1 cellular context compared by ENCODE assay signal in the genomic region with DNA sequence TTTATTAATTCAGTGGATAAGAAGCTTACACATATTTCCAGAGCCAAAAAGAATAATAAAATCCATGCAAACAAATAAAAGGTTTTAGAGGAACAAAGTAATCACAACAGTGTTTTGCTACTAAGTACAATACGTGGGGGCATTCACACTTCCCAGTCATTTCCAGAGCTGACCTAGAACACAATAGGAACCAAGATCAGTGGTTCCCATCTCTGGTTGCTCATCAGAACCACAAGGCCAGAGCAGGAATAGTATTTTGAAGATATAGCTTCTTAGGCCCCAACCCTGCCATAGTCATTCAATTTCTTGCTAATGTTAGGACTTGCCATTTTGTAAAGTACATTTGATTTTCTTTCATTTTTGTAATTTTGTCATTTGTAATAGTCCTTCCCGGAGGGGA.
TF ChIP-seq lines count a peak whose summit lies in the region.

No MANE protein-coding gene starts in this region.

TF ChIP-seq in IMR-90, 13 proteins besides CTCF, POLR2A, EP300 and RAD21 (continued from another document):
- TF ChIP-seq, protein P1, sequence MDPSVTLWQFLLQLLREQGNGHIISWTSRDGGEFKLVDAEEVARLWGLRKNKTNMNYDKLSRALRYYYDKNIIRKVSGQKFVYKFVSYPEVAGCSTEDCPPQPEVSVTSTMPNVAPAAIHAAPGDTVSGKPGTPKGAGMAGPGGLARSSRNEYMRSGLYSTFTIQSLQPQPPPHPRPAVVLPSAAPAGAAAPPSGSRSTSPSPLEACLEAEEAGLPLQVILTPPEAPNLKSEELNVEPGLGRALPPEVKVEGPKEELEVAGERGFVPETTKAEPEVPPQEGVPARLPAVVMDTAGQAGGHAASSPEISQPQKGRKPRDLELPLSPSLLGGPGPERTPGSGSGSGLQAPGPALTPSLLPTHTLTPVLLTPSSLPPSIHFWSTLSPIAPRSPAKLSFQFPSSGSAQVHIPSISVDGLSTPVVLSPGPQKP (IDR thresholded peaks at IDR 0.05; ENCODE audit: borderline replicate concordance, low read depth, low read length), result no peak
- TF ChIP-seq FOS (IDR thresholded peaks at IDR 0.05; ENCODE audit: low read depth, low read length), result no peak
- TF ChIP-seq MAFK (IDR thresholded peaks at IDR 0.05; ENCODE audit: low read depth, low read length), result no peak
